In genomic region chr1:159282118-159282517, GRCh38 we compare ENCODE assay signal across 21 cellular contexts. TPM values are rescaled to one million over a fixed set of nuclear protein-coding genes. Genes with fewer than 3 reads are reported as not detected.
DNase-seq lines count a peak whose midpoint lies in the region; ATAC-seq, FAIRE-seq and TF ChIP-seq lines count a peak whose summit lies in the region.
"Had no signal": no experiment of that assay in that cellular context is flagged by ENCODE, and none has a peak within 500 bp of the region (broad histone marks: within the 10 kb centered on the region; RNA-seq: fewer than 3 reads in every experiment).

No MANE protein-coding gene starts in this region.

- peak overlapping the region; percentile 70 for H3K4me2 ChIP-seq in A549

- CTCF ChIA-PET in A549 (lab: Yijun Ruan, JAX) = no interaction called here

- H3K27ac ChIP-seq in A549 (peak overlapping the region; percentile 74 to 81), RWPE2 (ENCODE audit: poor library complexity, severe bottlenecking) (no peak overlapping the region)
- H3K27ac ChIP-seq: adrenal gland, heart right ventricle, SJSA1 had no signal

- no peaks in the 10 kb centered on the region for H3K36me3 ChIP-seq in RWPE2 (ENCODE audit: low read depth)
- H3K36me3 ChIP-seq: adrenal gland, heart right ventricle, SJSA1 had no signal

- ATAC-seq in A549 = peak; percentile 94 to 95; a peak in 5 of 6 replicates
- ATAC-seq in RWPE2 (ENCODE audit: low read depth) = peak; percentile 60
- peak; percentile 44 for ATAC-seq in left colon
- ATAC-seq in HG02763 (IDR thresholded peaks at IDR 0.05; ENCODE audit: unreplicated experiment) = no peak
- ATAC-seq: heart right ventricle had no signal

- H3K4me3 ChIP-seq in A549 (no peak overlapping the region), RWPE2 (ENCODE audit: severe bottlenecking) (no peak overlapping the region)
- H3K4me3 ChIP-seq: adrenal gland, heart right ventricle, SJSA1 had no signal

- peak; percentile 35 to 55; a peak in 4 of 5 replicates for TF ChIP-seq RAD21 in A549 (conservative IDR thresholded peaks at IDR 0.05 in 1 of 2, IDR thresholded peaks at IDR 0.05 in 1 of 2)

- H3K27me3 ChIP-seq in RWPE2 (ENCODE audit: insufficient read depth, poor library complexity, severe bottlenecking) = no peaks in the 10 kb centered on the region
- H3K27me3 ChIP-seq: adrenal gland, SJSA1 had no signal

- intact Hi-C loops in left colon (cut with DNase I, micrococcal nuclease) = no loop called here

- FAIRE-seq in A549 (lab: Jason Lieb, UNC) = peak; percentile 99

- DNase-seq in A549 (ENCODE audit: low read depth in 1 of 2, low spot score in 1 of 2) = peak; percentile 55 to 86
- peak; percentile 11 for DNase-seq in HS-27A (ENCODE audit: low read depth)
- no peak for DNase-seq in RWPE2 (ENCODE audit: low spot score)
- no peak for DNase-seq in left colon
- DNase-seq in activated T-cell treated with anti-CD3 and anti-CD28 coated beads, Interleukin-2, amount 50 U/mL, for 1 hour = no peak
- DNase-seq in NK-92 (lab: John Stamatoyannopoulos, UW; ENCODE audit: unreplicated experiment) = no peak
- DNase-seq in HK-2 (ENCODE audit: unreplicated experiment) = no peak
- DNase-seq: activated effector memory CD4-positive, alpha-beta T cell treated with Interleukin-2 at 50 U/mL for 16 hours; adrenal gland; CD4-positive, alpha-beta T cell; central memory CD4-positive, alpha-beta T cell; effector CD4-positive, alpha-beta T cell; heart right ventricle; islet precursor cell; Karpas-422; NCI-H1436 treated with DMSO at 0.1 percent for 48 hours had no signal

- WGBS in A549 (ENCODE audit: missing lambda C conversion rate) = 0% methylated on average over 2 of the region's 2 CpGs

- TF ChIP-seq POLR2A in A549 (IDR thresholded peaks at IDR 0.05; ENCODE audit: low read length) = no peak

- TF ChIP-seq EP300 in A549 (IDR thresholded peaks at IDR 0.05) = peak; percentile 71 to 78; a peak in 2 of 5 replicates

- TF ChIP-seq CTCF in A549 (IDR thresholded peaks at IDR 0.05) = no peak
- TF ChIP-seq CTCF in RWPE2 (IDR thresholded peaks at IDR 0.05; ENCODE audit: poor library complexity, severe bottlenecking) = no peak

- POLR2A ChIA-PET in A549 (lab: Yijun Ruan, JAX) = no interaction called here

- H3K4me1 ChIP-seq in A549 = peaks cover 45% of the 10 kb centered on the region
- peaks cover 5% of the 10 kb centered on the region for H3K4me1 ChIP-seq in RWPE2 (ENCODE audit: insufficient read depth, poor library complexity, severe bottlenecking)
- H3K4me1 ChIP-seq: SJSA1 had no signal

- H3K9me3 ChIP-seq in A549 = no peaks in the 10 kb centered on the region
- no peaks in the 10 kb centered on the region for H3K9me3 ChIP-seq in RWPE2 (ENCODE audit: severe bottlenecking)
- H3K9me3 ChIP-seq: adrenal gland, heart right ventricle, SJSA1 had no signal

TF ChIP-seq in A549, 52 proteins besides CTCF, POLR2A, EP300 and RAD21 (continues in another document):
- TF ChIP-seq TFCP2L1 (CRISPR knock-in tag; IDR thresholded peaks at IDR 0.05) (no peak), JUN (IDR thresholded peaks at IDR 0.05) (peak; percentile 74 to 91; a peak in 4 of 5 replicates), HMGXB4 (CRISPR knock-in tag; IDR thresholded peaks at IDR 0.05; ENCODE audit: borderline replicate concordance) (no peak), ZNF302 (CRISPR knock-in tag; IDR thresholded peaks at IDR 0.05) (no peak), FOSL2 (IDR thresholded peaks at IDR 0.05) (peak; percentile 97), FOSL2 (CRISPR knock-in tag; IDR thresholded peaks at IDR 0.05) (peak; percentile 98), ZFP36 (IDR thresholded peaks at IDR 0.05; ENCODE audit: borderline replicate concordance, partially characterized antibody) (no peak), NFE2L2 (conservative IDR thresholded peaks at IDR 0.05; ENCODE audit: low read length) (no peak), POLR2AphosphoS2 (conservative IDR thresholded peaks at IDR 0.05; ENCODE audit: low read length) (no peak), KDM5A (IDR thresholded peaks at IDR 0.05) (no peak), FOXS1 (CRISPR knock-in tag; IDR thresholded peaks at IDR 0.05) (peak; percentile 42; the same call in 1 of the 2 replicates), E2F6 (IDR thresholded peaks at IDR 0.05; ENCODE audit: borderline replicate concordance, low read depth) (no peak), SMC3 (IDR thresholded peaks at IDR 0.05) (no peak; the same call in 2 of the 3 replicates), BHLHE40 (IDR thresholded peaks at IDR 0.05; ENCODE audit: low read depth, low read length) (no peak), RNF2 (IDR thresholded peaks at IDR 0.05; ENCODE audit: borderline replicate concordance, low read depth) (no peak), ZC3H11A (IDR thresholded peaks at IDR 0.05) (no peak), HES2 (IDR thresholded peaks at IDR 0.05) (0 out of 2 replicates have a peak, but pooled peaks have one; percentile 33), HOXB5 (CRISPR knock-in tag; IDR thresholded peaks at IDR 0.05) (no peak), MAFK (IDR thresholded peaks at IDR 0.05; ENCODE audit: partially characterized antibody) (peak; percentile 22), CEBPB (IDR thresholded peaks at IDR 0.05) (peak; percentile 86 to 88), CHD2 (IDR thresholded peaks at IDR 0.05; ENCODE audit: low read length, partially characterized antibody) (no peak), MAX (IDR thresholded peaks at IDR 0.05) (peak; percentile 63), REST (IDR thresholded peaks at IDR 0.05) (no peak), SREBF2 (IDR thresholded peaks at IDR 0.05) (no peak), HOXA7 (CRISPR knock-in tag; IDR thresholded peaks at IDR 0.05) (no peak), ZSCAN20 (CRISPR knock-in tag; IDR thresholded peaks at IDR 0.05) (no peak), JUNB (IDR thresholded peaks at IDR 0.05) (peak; percentile 95), KDM1A (IDR thresholded peaks at IDR 0.05; ENCODE audit: low read depth) (no peak), NPAS2 (CRISPR knock-in tag; IDR thresholded peaks at IDR 0.05; ENCODE audit: borderline replicate concordance) (no peak), PHF8 (IDR thresholded peaks at IDR 0.05; ENCODE audit: borderline replicate concordance, low read depth) (no peak)

RNA-seq across cellular contexts. Expression of gene FCER1A, which starts 20.0 kb away (rescaled TPM):
- 0.08 and 0.10 TPM in 2 replicates for polyA plus RNA-seq in A549 (2011; rRNA removed)
- not detected in 2 replicates for polyA plus RNA-seq in A549 (2012; cell fraction: cytosol; rRNA removed)
- polyA plus RNA-seq in A549 (2012; cell fraction: nucleus; rRNA removed) = not detected in 2 replicates
- not detected in 3 replicates for polyA plus RNA-seq in A549 (2017; fragmentation: RNase III; extraction: RNeasy Plus Mini Kit Qiagen cat#74134 plus additional on column Dnase treatment)
- not detected in 2 replicates for polyA minus RNA-seq in A549 (2011; rRNA and poly(A)+ RNA removed)
- total RNA-seq in left colon = 1 to 10 TPM in 1 of 2 donors, not detected in 1; 1.5 TPM
- total RNA-seq: fibroblast of lung, mesothelial cell of epicardium, neural crest cell, SJSA1 had no signal
- polyA plus RNA-seq: fibroblast of lung had no signal

Comparison
In these comparisons a context has a peak if more than half of its experiments do, and no peak if none do; other contexts are left out.
1. DNase-seq: peak in A549 (2 of 2) and HS-27A (single experiment); none in RWPE2 (single experiment), left colon (0 of 2), activated T-cell treated with anti-CD3 and anti-CD28 coated beads, Interleukin-2, amount 50 U/mL, for 1 hour (single experiment), NK-92 (single experiment) and HK-2 (single experiment).